24 cellular contexts compared by ENCODE assay signal in genomic region chr17:69762359-69762758, GRCh38.
DNase-seq lines count a peak whose midpoint lies in the region; ATAC-seq, FAIRE-seq and TF ChIP-seq lines count a peak whose summit lies in the region.
"Had no signal": no experiment of that assay in that cellular context is flagged by ENCODE, and none has a peak within 500 bp of the region (broad histone marks: within the 10 kb centered on the region; RNA-seq: fewer than 3 reads in every experiment).

No MANE protein-coding gene starts in this region.

- H3K27ac ChIP-seq in GM23248 (peak overlapping the region; percentile 80), RWPE2 (ENCODE audit: poor library complexity, severe bottlenecking) (peak overlapping the region; percentile 94), fibroblast of lung (ENCODE audit: insufficient read depth, low read length) (peak overlapping the region; percentile 70), transverse colon (no peak overlapping the region)
- H3K27ac ChIP-seq: ascending aorta, vagina, VCaP had no signal

- in situ Hi-C loops in GM23248 (cut with MboI) (no loop called here), transverse colon (cut with MboI; ENCODE audit: low pct_ligation_motif_present in 1 of 4, low pct_unique_long_range_greater_than_20kb in 1 of 4, low sequenced_read_pairs in 3 of 4) (no loop called here)

- H3F3A ChIP-seq in GM23248 (ENCODE audit: insufficient read depth) = peaks cover 52% of the 10 kb centered on the region

- DNase-seq in GM23248 (peak; percentile 20), RWPE2 (ENCODE audit: low spot score) (no peak), fibroblast of lung (ENCODE audit: low read depth in 2 of 2) (peak in 1 of 2 donors; percentile 51), nucleus accumbens (lab: John Stamatoyannopoulos, UW) (no peak), transverse colon (no peak), GM10266 (ENCODE audit: extremely low spot score) (no peak), HTR-8/SVneo (ENCODE audit: insufficient read length, low spot score) (no peak)
- DNase-seq: activated naive CD4-positive, alpha-beta T cell; CD4-positive, alpha-beta T cell; effector memory CD8-positive, alpha-beta T cell; islet precursor cell; Karpas-422; NCI-H1092; NCI-H2081 treated with DMSO at 0.1 percent for 48 hours; NCI-H524; posterior cingulate gyrus; SHP77; stimulated activated CD4-positive, alpha-beta T cell treated with anti-CD3 and anti-CD28 coated beads, Interleukin-2, amount 100 ng/mL, for 24 hours; stimulated activated naive CD8-positive, alpha-beta T cell treated with anti-CD3 and anti-CD28 coated beads, Interleukin-15, Interleukin-2, amounts not matched to agents 100 U/mL and 50 U/mL, for 24 hours had no signal

- H2AFZ ChIP-seq in GM23248 = no peak overlapping the region
- no peak overlapping the region for H2AFZ ChIP-seq in fibroblast of lung (ENCODE audit: low read length)

- no peak for ATAC-seq in RWPE2 (ENCODE audit: low read depth)
- ATAC-seq: effector memory CD8-positive, alpha-beta T cell; natural killer cell treated with Interleukin-12 subunit alpha and Interleukin-12 subunit beta and Interleukin-15 and Interleukin-18, amount 100 ng/mL, for 72 hours; stimulated activated naive CD8-positive, alpha-beta T cell treated with anti-CD3 and anti-CD28 coated beads, Interleukin-15, Interleukin-2, amounts not matched to agents 100 U/mL and 50 U/mL, for 24 hours had no signal

- TF ChIP-seq CTCF in RWPE2 (IDR thresholded peaks at IDR 0.05; ENCODE audit: poor library complexity, severe bottlenecking) (no peak), fibroblast of lung (conservative IDR thresholded peaks at IDR 0.05 in 1 of 2, IDR thresholded peaks at IDR 0.05 in 1 of 2; ENCODE audit: low read depth in 1 of 2, low read length in 2 of 2) (no peak), transverse colon (IDR thresholded peaks at IDR 0.05) (no peak), GM10266 (IDR thresholded peaks at IDR 0.05; ENCODE audit: control insufficient read depth, insufficient read depth, low read depth, missing control alignments) (no peak)

- TF ChIP-seq POLR2A in transverse colon (IDR thresholded peaks at IDR 0.05) = no peak

- H3K4me3 ChIP-seq in GM23248 = peak overlapping the region; percentile 2; the same call in 1 of the 2 replicates
- no peak overlapping the region for H3K4me3 ChIP-seq in RWPE2 (ENCODE audit: severe bottlenecking)
- H3K4me3 ChIP-seq in fibroblast of lung (replicated peaks in 1 of 4; ENCODE audit: control extremely low read depth in 1 of 4, insufficient read depth in 1 of 4, low read depth in 3 of 4, low read length in 4 of 4) = no peak overlapping the region
- H3K4me3 ChIP-seq in skeletal muscle satellite cell (ENCODE audit: low read length) = no peak overlapping the region
- no peak overlapping the region for H3K4me3 ChIP-seq in transverse colon
- H3K4me3 ChIP-seq: ascending aorta, vagina had no signal

- FAIRE-seq in HTR-8/SVneo (lab: Jason Lieb, UNC) = no peak

- WGBS in GM23248 (ENCODE audit: low coverage in 1 of 2, low lambda C conversion rate in 2 of 2, missing lambda C conversion rate in 2 of 2), 2 experiments = 17 to 19% methylated on average over 1 of the region's 1 CpG
- WGBS in transverse colon (ENCODE audit: low coverage in 1 of 2), 2 donors = 42 to 50% methylated on average over 1 of the region's 1 CpG

- H3K9ac ChIP-seq in GM23248 = peak overlapping the region; percentile 30
- H3K9ac ChIP-seq in fibroblast of lung (ENCODE audit: insufficient read depth, low read length) = no peak overlapping the region
- H3K9ac ChIP-seq in skeletal muscle satellite cell (ENCODE audit: low read depth, low read length) = peak overlapping the region; percentile 47

- H3K4me2 ChIP-seq in GM23248 (ENCODE audit: unreplicated experiment) = peak overlapping the region; percentile 41
- H3K4me2 ChIP-seq in fibroblast of lung (ENCODE audit: extremely low read depth, insufficient read depth, low read length) = peak overlapping the region; percentile 23
- peak overlapping the region; percentile 9 for H3K4me2 ChIP-seq in skeletal muscle satellite cell (ENCODE audit: low read length)

- H3K36me3 ChIP-seq in GM23248 (ENCODE audit: low read depth) (no peaks in the 10 kb centered on the region), RWPE2 (ENCODE audit: low read depth) (no peaks in the 10 kb centered on the region), fibroblast of lung (ENCODE audit: control insufficient read depth, insufficient read depth, low read length) (no peaks in the 10 kb centered on the region), skeletal muscle satellite cell (ENCODE audit: insufficient read depth, low read length) (no peaks in the 10 kb centered on the region), transverse colon (no peaks in the 10 kb centered on the region)
- H3K36me3 ChIP-seq: ascending aorta, vagina had no signal

- H3K27me3 ChIP-seq in GM23248 (replicated peaks; ENCODE audit: insufficient read depth) (no peaks in the 10 kb centered on the region), RWPE2 (ENCODE audit: insufficient read depth, poor library complexity, severe bottlenecking) (no peaks in the 10 kb centered on the region), fibroblast of lung (ENCODE audit: control insufficient read depth, insufficient read depth, low read length) (no peaks in the 10 kb centered on the region), skeletal muscle satellite cell (ENCODE audit: control insufficient read depth, insufficient read depth, low read length) (no peaks in the 10 kb centered on the region), transverse colon (no peaks in the 10 kb centered on the region)
- H3K27me3 ChIP-seq: ascending aorta, vagina had no signal

- no peaks in the 10 kb centered on the region for H4K20me1 ChIP-seq in GM23248 (ENCODE audit: insufficient read depth)
- H4K20me1 ChIP-seq in fibroblast of lung (ENCODE audit: control insufficient read depth, extremely low read depth, insufficient read depth, low read length) = no peaks in the 10 kb centered on the region

- H3K4me1 ChIP-seq in GM23248 (ENCODE audit: insufficient read depth) (peaks cover 61% of the 10 kb centered on the region), RWPE2 (ENCODE audit: insufficient read depth, poor library complexity, severe bottlenecking) (peaks cover 50% of the 10 kb centered on the region), fibroblast of lung (ENCODE audit: control insufficient read depth, extremely low read depth, insufficient read depth, low read length) (peaks cover 24% of the 10 kb centered on the region), skeletal muscle satellite cell (ENCODE audit: control insufficient read depth, insufficient read depth, low read length) (peaks cover 44% of the 10 kb centered on the region), transverse colon (no peaks in the 10 kb centered on the region)

- H3K9me3 ChIP-seq in GM23248 (ENCODE audit: low read depth) (no peaks in the 10 kb centered on the region), RWPE2 (ENCODE audit: severe bottlenecking) (no peaks in the 10 kb centered on the region), fibroblast of lung (ENCODE audit: control insufficient read depth, insufficient read depth, low read depth, low read length) (no peaks in the 10 kb centered on the region), skeletal muscle satellite cell (replicated peaks; ENCODE audit: low read length) (no peaks in the 10 kb centered on the region), transverse colon (no peaks in the 10 kb centered on the region)
- H3K9me3 ChIP-seq: ascending aorta, vagina had no signal

- H3K79me2 ChIP-seq in GM23248 (ENCODE audit: insufficient read depth) (no peaks in the 10 kb centered on the region), fibroblast of lung (ENCODE audit: control insufficient read depth, insufficient read depth, low read length) (no peaks in the 10 kb centered on the region)

- no peaks in the 10 kb centered on the region for H3K9me2 ChIP-seq in GM23248 (ENCODE audit: insufficient read depth)

- TF ChIP-seq EP300 in transverse colon (IDR thresholded peaks at IDR 0.05; ENCODE audit: low read depth) = no peak

- intact Hi-C loops in transverse colon (cut with DNase I; ENCODE audit: low total_unique reads) = no loop called here

Comparison
In these comparisons a context has a peak if more than half of its experiments do, and no peak if none do; other contexts are left out.
1. H3K27ac ChIP-seq: peak in GM23248 (single experiment), RWPE2 (single experiment) and fibroblast of lung (single experiment); none in transverse colon (0 of 4).
2. Peak in every context shown above with its lines, with median percentiles within 50 percentile points of each other: H3K4me2 ChIP-seq.